In genomic region chr2:84741182-84741822, GRCh38 we compare ENCODE assay signal across 8 cellular contexts.
DNase-seq lines count a peak whose midpoint lies in the region; ATAC-seq and TF ChIP-seq lines count a peak whose summit lies in the region.

No MANE protein-coding gene starts in this region.

- no peaks in the 10 kb centered on the region for H3K27me3 ChIP-seq in cardiac muscle cell
- no peaks in the 10 kb centered on the region for H3K27me3 ChIP-seq in OCI-LY3 (ENCODE audit: low read depth, low read length)

- no peaks in the 10 kb centered on the region for H3K36me3 Mint-ChIP-seq in activated T-helper 17 cell treated with anti-CD3 and anti-CD28 coated beads, Interleukin-2, amount 50 U/mL, for 72 hours (ENCODE audit: low read depth)
- H3K36me3 Mint-ChIP-seq in stimulated activated naive B cell treated with anti-CD40 and anti-IgM and Interleukin-4, amounts not matched to agents 10 μg/mL and 1 μg/mL and 100 μg/mL, for 72 hours: peaks cover 0 to 1% of the 10 kb centered on the region in 2 donors

- no peak overlapping the region for H3K9ac ChIP-seq in OCI-LY3 (ENCODE audit: low read length)

- H3K36me3 ChIP-seq in cardiac muscle cell (no peaks in the 10 kb centered on the region), OCI-LY3 (replicated peaks; ENCODE audit: low read depth, low read length) (no peaks in the 10 kb centered on the region)

- TF ChIP-seq CTCF in cardiac muscle cell (IDR thresholded peaks at IDR 0.05; ENCODE audit: low read depth, low read length): peak; percentile 37
- peak; percentile 71 for TF ChIP-seq CTCF in OCI-LY3 (IDR thresholded peaks at IDR 0.05; ENCODE audit: low read depth, low read length)

- intact Hi-C loops in Right ventricle myocardium inferior (cut with DNase I): no loop called here

- no peak overlapping the region for H3K4me2 ChIP-seq in OCI-LY3 (ENCODE audit: low read length)

- DNase-seq in cardiac muscle cell (ENCODE audit: low read depth in 1 of 2, low spot score in 1 of 2) (peak; percentile 8 to 38), Right ventricle myocardium inferior (ENCODE audit: missing footprints) (no peak), islet precursor cell (peak; percentile 72), NCI-H1436 treated with DMSO at 0.1 percent for 48 hours (lab: John Stamatoyannopoulos, UW) (no peak)
- peak; percentile 29 for DNase-seq in stimulated activated naive B cell treated with anti-CD40 and anti-IgM and Interleukin-4, amounts not matched to agents 10 μg/mL and 1 μg/mL and 100 μg/mL, for 72 hours

- peak overlapping the region; percentile 71 for H2AFZ ChIP-seq in OCI-LY3 (ENCODE audit: low read depth, low read length)

- H3K27ac ChIP-seq in cardiac muscle cell: no peak overlapping the region
- H3K27ac ChIP-seq in OCI-LY3 (ENCODE audit: low read length): no peak overlapping the region

- H3K4me3 ChIP-seq in cardiac muscle cell (no peak overlapping the region), OCI-LY3 (ENCODE audit: low read length) (no peak overlapping the region)

- H3K9me3 Mint-ChIP-seq in activated T-helper 17 cell treated with anti-CD3 and anti-CD28 coated beads, Interleukin-2, amount 50 U/mL, for 72 hours: peaks cover 4% of the 10 kb centered on the region
- peaks cover 0 to 5% of the 10 kb centered on the region in 2 donors for H3K9me3 Mint-ChIP-seq in stimulated activated naive B cell treated with anti-CD40 and anti-IgM and Interleukin-4, amounts not matched to agents 10 μg/mL and 1 μg/mL and 100 μg/mL, for 72 hours

- no peaks in the 10 kb centered on the region for H3K79me2 ChIP-seq in OCI-LY3 (ENCODE audit: low read length)

- H3K4me1 ChIP-seq in cardiac muscle cell (ENCODE audit: low read depth) (no peaks in the 10 kb centered on the region), OCI-LY3 (ENCODE audit: low read length) (peaks cover 4% of the 10 kb centered on the region; the same call in 1 of the 2 replicates)

- ATAC-seq in Right ventricle myocardium inferior (no peak), HG02852 (IDR thresholded peaks at IDR 0.05; ENCODE audit: unreplicated experiment) (peak; percentile 93)
- peak; percentile 97 for ATAC-seq in activated T-helper 17 cell treated with anti-CD3 and anti-CD28 coated beads, Interleukin-2, amount 50 U/mL, for 72 hours (replicated peaks)
- ATAC-seq in stimulated activated naive B cell treated with anti-CD40 and anti-IgM and Interleukin-4, amounts not matched to agents 10 μg/mL and 1 μg/mL and 100 μg/mL, for 72 hours (replicated peaks): peak; percentile 98 to 100

- H3K27me3 Mint-ChIP-seq in activated T-helper 17 cell treated with anti-CD3 and anti-CD28 coated beads, Interleukin-2, amount 50 U/mL, for 72 hours: no peaks in the 10 kb centered on the region
- H3K27me3 Mint-ChIP-seq in stimulated activated naive B cell treated with anti-CD40 and anti-IgM and Interleukin-4, amounts not matched to agents 10 μg/mL and 1 μg/mL and 100 μg/mL, for 72 hours: peaks cover 14 to 27% of the 10 kb centered on the region in 2 donors

- no peaks in the 10 kb centered on the region for H3K9me3 ChIP-seq in cardiac muscle cell (ENCODE audit: low read depth)
- H3K9me3 ChIP-seq in OCI-LY3 (ENCODE audit: insufficient read depth, low read length): no peaks in the 10 kb centered on the region

- no peaks in the 10 kb centered on the region for H4K20me1 ChIP-seq in OCI-LY3 (ENCODE audit: insufficient read depth, low read length)

- H3K4me1 Mint-ChIP-seq in activated T-helper 17 cell treated with anti-CD3 and anti-CD28 coated beads, Interleukin-2, amount 50 U/mL, for 72 hours: peaks cover 4% of the 10 kb centered on the region
- peaks cover 6 to 7% of the 10 kb centered on the region in 2 donors for H3K4me1 Mint-ChIP-seq in stimulated activated naive B cell treated with anti-CD40 and anti-IgM and Interleukin-4, amounts not matched to agents 10 μg/mL and 1 μg/mL and 100 μg/mL, for 72 hours

- no peak overlapping the region for H3K27ac Mint-ChIP-seq in activated T-helper 17 cell treated with anti-CD3 and anti-CD28 coated beads, Interleukin-2, amount 50 U/mL, for 72 hours
- no peak overlapping the region for H3K27ac Mint-ChIP-seq in stimulated activated naive B cell treated with anti-CD40 and anti-IgM and Interleukin-4, amounts not matched to agents 10 μg/mL and 1 μg/mL and 100 μg/mL, for 72 hours

- no peak overlapping the region for H3K4me3 Mint-ChIP-seq in activated T-helper 17 cell treated with anti-CD3 and anti-CD28 coated beads, Interleukin-2, amount 50 U/mL, for 72 hours
- no peak overlapping the region for H3K4me3 Mint-ChIP-seq in stimulated activated naive B cell treated with anti-CD40 and anti-IgM and Interleukin-4, amounts not matched to agents 10 μg/mL and 1 μg/mL and 100 μg/mL, for 72 hours

Comparison
In these comparisons a context has a peak if more than half of its experiments do, and no peak if none do; other contexts are left out.
1. DNase-seq: peak in cardiac muscle cell (2 of 2), islet precursor cell (single experiment) and stimulated activated naive B cell treated with anti-CD40 and anti-IgM and Interleukin-4, amounts not matched to agents 10 μg/mL and 1 μg/mL and 100 μg/mL, for 72 hours (single experiment); none in Right ventricle myocardium inferior (single experiment) and NCI-H1436 treated with DMSO at 0.1 percent for 48 hours (single experiment).